Comparison of ENCODE assay signal across 1 cellular context in genomic region chr6:150087336-150087735, GRCh38.
TF ChIP-seq lines count a peak whose summit lies in the region.

No MANE protein-coding gene starts in this region.

TF ChIP-seq in K562, 482 proteins besides CTCF, POLR2A, EP300 and RAD21:
- TF ChIP-seq XRCC5 (IDR thresholded peaks at IDR 0.05; ENCODE audit: low read depth, low read length) (no peak), ZNF644 (tag; IDR thresholded peaks at IDR 0.05; ENCODE audit: low read depth) (no peak), MEF2D (tag; conservative IDR thresholded peaks at IDR 0.05; ENCODE audit: low read depth) (no peak), JUNB (CRISPR knock-in tag; conservative IDR thresholded peaks at IDR 0.05) (no peak), NR2C1 (IDR thresholded peaks at IDR 0.05) (no peak), NR2C1 (tag; IDR thresholded peaks at IDR 0.05) (no peak), RAD51 (IDR thresholded peaks at IDR 0.05; ENCODE audit: borderline replicate concordance, low read depth) (no peak), STAT6 (CRISPR knock-in tag; IDR thresholded peaks at IDR 0.05) (no peak), RHOXF2B (CRISPR knock-in tag; conservative IDR thresholded peaks at IDR 0.05) (no peak), E2F1 (CRISPR knock-in tag; IDR thresholded peaks at IDR 0.05) (no peak), ZNF143 (CRISPR knock-in tag; IDR thresholded peaks at IDR 0.05) (no peak)
- TF ChIP-seq, protein P1, sequence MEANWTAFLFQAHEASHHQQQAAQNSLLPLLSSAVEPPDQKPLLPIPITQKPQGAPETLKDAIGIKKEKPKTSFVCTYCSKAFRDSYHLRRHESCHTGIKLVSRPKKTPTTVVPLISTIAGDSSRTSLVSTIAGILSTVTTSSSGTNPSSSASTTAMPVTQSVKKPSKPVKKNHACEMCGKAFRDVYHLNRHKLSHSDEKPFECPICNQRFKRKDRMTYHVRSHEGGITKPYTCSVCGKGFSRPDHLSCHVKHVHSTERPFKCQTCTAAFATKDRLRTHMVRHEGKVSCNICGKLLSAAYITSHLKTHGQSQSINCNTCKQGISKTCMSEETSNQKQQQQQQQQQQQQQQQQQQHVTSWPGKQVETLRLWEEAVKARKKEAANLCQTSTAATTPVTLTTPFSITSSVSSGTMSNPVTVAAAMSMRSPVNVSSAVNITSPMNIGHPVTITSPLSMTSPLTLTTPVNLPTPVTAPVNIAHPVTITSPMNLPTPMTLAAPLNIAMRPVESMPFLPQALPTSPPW (CRISPR knock-in tag; IDR thresholded peaks at IDR 0.05), result no peak
- TF ChIP-seq, protein P2, sequence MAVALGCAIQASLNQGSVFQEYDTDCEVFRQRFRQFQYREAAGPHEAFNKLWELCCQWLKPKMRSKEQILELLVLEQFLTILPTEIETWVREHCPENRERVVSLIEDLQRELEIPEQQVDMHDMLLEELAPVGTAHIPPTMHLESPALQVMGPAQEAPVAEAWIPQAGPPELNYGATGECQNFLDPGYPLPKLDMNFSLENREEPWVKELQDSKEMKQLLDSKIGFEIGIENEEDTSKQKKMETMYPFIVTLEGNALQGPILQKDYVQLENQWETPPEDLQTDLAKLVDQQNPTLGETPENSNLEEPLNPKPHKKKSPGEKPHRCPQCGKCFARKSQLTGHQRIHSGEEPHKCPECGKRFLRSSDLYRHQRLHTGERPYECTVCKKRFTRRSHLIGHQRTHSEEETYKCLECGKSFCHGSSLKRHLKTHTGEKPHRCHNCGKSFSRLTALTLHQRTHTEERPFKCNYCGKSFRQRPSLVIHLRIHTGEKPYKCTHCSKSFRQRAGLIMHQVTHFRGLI (CRISPR knock-in tag; IDR thresholded peaks at IDR 0.05), result no peak
- TF ChIP-seq, protein P3, sequence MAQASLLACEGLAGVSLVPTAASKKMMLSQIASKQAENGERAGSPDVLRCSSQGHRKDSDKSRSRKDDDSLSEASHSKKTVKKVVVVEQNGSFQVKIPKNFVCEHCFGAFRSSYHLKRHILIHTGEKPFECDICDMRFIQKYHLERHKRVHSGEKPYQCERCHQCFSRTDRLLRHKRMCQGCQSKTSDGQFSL (CRISPR knock-in tag; IDR thresholded peaks at IDR 0.05), result no peak
- TF ChIP-seq, protein P3 (tag; IDR thresholded peaks at IDR 0.05), result no peak
TF ChIP-seq in K562: peak in this region for 0.
